ENCODE assay signal across 11 cellular contexts in the genomic region with DNA sequence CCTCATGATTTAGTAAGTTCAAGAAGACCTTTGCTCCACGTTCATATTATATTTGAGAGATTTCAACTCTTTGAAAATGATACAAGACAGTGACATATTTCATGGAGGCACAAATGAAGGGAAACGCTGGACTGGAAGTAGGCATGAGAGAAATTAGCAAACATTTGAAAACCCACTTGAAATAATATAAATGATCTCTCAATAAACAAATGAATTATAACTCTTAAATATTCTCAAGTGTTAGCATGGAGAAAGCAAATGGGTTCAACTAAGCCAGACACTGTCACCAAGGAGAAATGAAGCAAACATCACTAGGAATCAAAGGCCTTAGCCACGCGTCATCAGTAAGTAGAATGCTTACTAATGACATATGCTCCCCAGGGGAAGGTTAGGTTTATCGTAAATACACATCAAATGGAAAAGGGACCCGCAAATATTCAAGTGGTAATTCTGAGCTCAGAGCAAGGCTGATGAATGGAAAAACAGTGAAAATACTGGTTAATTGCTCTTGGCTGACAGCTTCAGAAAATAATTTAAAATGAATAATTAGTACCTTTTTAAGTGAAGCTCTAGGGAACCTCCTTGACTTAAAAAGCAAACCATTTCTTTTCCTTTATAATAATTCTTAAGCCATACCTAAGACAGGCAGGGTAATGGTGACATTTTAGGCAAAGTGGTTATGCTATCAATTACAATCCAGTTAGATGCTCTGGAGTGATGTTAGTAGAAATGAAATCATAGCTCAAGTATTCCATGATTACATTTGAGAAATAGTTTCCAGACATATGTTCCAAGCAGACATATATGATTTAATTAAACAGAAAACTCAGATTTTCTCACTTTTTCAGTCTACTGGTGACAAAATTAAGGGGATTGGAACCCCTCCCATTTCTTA.
DNase-seq lines count a peak whose midpoint lies in the region; ATAC-seq and TF ChIP-seq lines count a peak whose summit lies in the region.
"Had no signal": no experiment of that assay in that cellular context is flagged by ENCODE, and none has a peak within 500 bp of the region (broad histone marks: within the 10 kb centered on the region; RNA-seq: fewer than 3 reads in every experiment).

No MANE protein-coding gene starts in this region.

- no peaks in the 10 kb centered on the region for H3K9me3 ChIP-seq in CD4-positive, alpha-beta memory T cell (ENCODE audit: control insufficient read depth in 1 of 2, low read length in 2 of 2)
- no peaks in the 10 kb centered on the region for H3K9me3 ChIP-seq in CD4-positive, alpha-beta T cell (ENCODE audit: control insufficient read depth, low read length)
- H3K9me3 ChIP-seq: psoas muscle had no signal

- no peak for TF ChIP-seq CTCF in fibroblast of the aortic adventitia (IDR thresholded peaks at IDR 0.05; ENCODE audit: insufficient read depth, low read length)
- no peak for TF ChIP-seq CTCF in CD4-positive, alpha-beta T cell (IDR thresholded peaks at IDR 0.05)

- H3K27ac ChIP-seq in CD4-positive, alpha-beta memory T cell (ENCODE audit: low read depth, low read length) = no peak overlapping the region
- H3K27ac ChIP-seq in CD4-positive, alpha-beta T cell (ENCODE audit: low read depth, low read length) = no peak overlapping the region
- H3K27ac ChIP-seq: psoas muscle had no signal

- intact Hi-C loops in CD4-positive, alpha-beta memory T cell (cut with micrococcal nuclease) = loop anchor here (5.0 kb wide), 2 partner anchors 90 to 545 kb away; no protein-coding TSS in a partner anchor
- intact Hi-C loops in CD4-positive, alpha-beta T cell (cut with DNase I, micrococcal nuclease) = loop anchor here (5.0 to 10.0 kb wide), 2 partner anchors 540 to 547 kb away; no protein-coding TSS in a partner anchor

- no peaks in the 10 kb centered on the region for H3K36me3 Mint-ChIP-seq in activated naive CD8-positive, alpha-beta T cell
- no peaks in the 10 kb centered on the region for H3K36me3 Mint-ChIP-seq in activated naive CD8-positive, alpha-beta T cell treated with anti-CD3 and anti-CD28 coated beads for 36 hours
- no peaks in the 10 kb centered on the region for H3K36me3 Mint-ChIP-seq in CD4-positive, alpha-beta memory T cell
- H3K36me3 Mint-ChIP-seq in CD4-positive, alpha-beta T cell (ENCODE audit: low read depth) = no peaks in the 10 kb centered on the region

- POLR2A ChIA-PET in CD4-positive, alpha-beta memory T cell (lab: Charles Lee; ENCODE audit: partially characterized antibody) = interaction anchor here (1.3 kb wide), 1 partner anchor 237 kb away, joined by 4 read pairs; no protein-coding TSS in a partner anchor
- POLR2A ChIA-PET in CD4-positive, alpha-beta T cell (lab: Charles Lee) = interaction anchor here (0.7 kb wide), 1 partner anchor 131 kb away, joined by 4 read pairs; no protein-coding TSS in a partner anchor

- no peaks in the 10 kb centered on the region for H3K36me3 ChIP-seq in CD4-positive, alpha-beta memory T cell (ENCODE audit: insufficient read depth, low read length)

- H3K4me3 ChIP-seq in fibroblast of the aortic adventitia (ENCODE audit: low read depth, low read length) = no peak overlapping the region
- no peak overlapping the region for H3K4me3 ChIP-seq in CD4-positive, alpha-beta memory T cell (ENCODE audit: low read length in 2 of 2)
- H3K4me3 ChIP-seq: psoas muscle had no signal

- H3K4me3 Mint-ChIP-seq in activated naive CD8-positive, alpha-beta T cell = no peak overlapping the region
- H3K4me3 Mint-ChIP-seq in activated naive CD8-positive, alpha-beta T cell treated with anti-CD3 and anti-CD28 coated beads for 36 hours = no peak overlapping the region
- no peak overlapping the region for H3K4me3 Mint-ChIP-seq in CD4-positive, alpha-beta memory T cell
- H3K4me3 Mint-ChIP-seq in CD4-positive, alpha-beta T cell = no peak overlapping the region

- no peak for DNase-seq in activated naive CD8-positive, alpha-beta T cell treated with anti-CD3 and anti-CD28 coated beads for 36 hours
- DNase-seq in NCI-H82 treated with DMSO at 0.1 percent for 48 hours (lab: John Stamatoyannopoulos, UW; ENCODE audit: unreplicated experiment) (peak; percentile 13), fibroblast of the aortic adventitia (ENCODE audit: low read depth) (peak; percentile 20)
- DNase-seq in activated CD4-positive, alpha-beta T cell treated with anti-CD3 and anti-CD28 coated beads for 48 hours = no peak
- DNase-seq in CD4-positive, alpha-beta memory T cell = no peak
- no peak for DNase-seq in CD4-positive, alpha-beta T cell
- DNase-seq in activated CD4-positive, alpha-beta T cell treated with anti-CD3 and anti-CD28 coated beads, Interleukin-2, amount 50 U/mL, for 4 hours = no peak
- DNase-seq: dermis blood vessel endothelial cell, NCI-H1092, psoas muscle had no signal

- peak overlapping the region; percentile 55 for H3K27ac Mint-ChIP-seq in activated naive CD8-positive, alpha-beta T cell
- no peak overlapping the region for H3K27ac Mint-ChIP-seq in activated naive CD8-positive, alpha-beta T cell treated with anti-CD3 and anti-CD28 coated beads for 36 hours
- no peak overlapping the region for H3K27ac Mint-ChIP-seq in CD4-positive, alpha-beta memory T cell
- H3K27ac Mint-ChIP-seq in CD4-positive, alpha-beta T cell = no peak overlapping the region

- ATAC-seq in CD4-positive, alpha-beta T cell (ENCODE audit: poor library complexity) = no peak
- ATAC-seq: psoas muscle had no signal

- peaks cover 3% of the 10 kb centered on the region for H3K27me3 Mint-ChIP-seq in activated naive CD8-positive, alpha-beta T cell
- peaks cover 20% of the 10 kb centered on the region for H3K27me3 Mint-ChIP-seq in activated naive CD8-positive, alpha-beta T cell treated with anti-CD3 and anti-CD28 coated beads for 36 hours
- H3K27me3 Mint-ChIP-seq in CD4-positive, alpha-beta memory T cell = peaks cover 6 to 9% of the 10 kb centered on the region in 2 donors
- peaks cover 9% of the 10 kb centered on the region for H3K27me3 Mint-ChIP-seq in CD4-positive, alpha-beta T cell

- H3K9me3 Mint-ChIP-seq in activated naive CD8-positive, alpha-beta T cell (ENCODE audit: low read depth) = no peaks in the 10 kb centered on the region
- no peaks in the 10 kb centered on the region for H3K9me3 Mint-ChIP-seq in activated naive CD8-positive, alpha-beta T cell treated with anti-CD3 and anti-CD28 coated beads for 36 hours
- H3K9me3 Mint-ChIP-seq in CD4-positive, alpha-beta memory T cell = no peaks in the 10 kb centered on the region
- no peaks in the 10 kb centered on the region for H3K9me3 Mint-ChIP-seq in CD4-positive, alpha-beta T cell

- no peaks in the 10 kb centered on the region for H3K27me3 ChIP-seq in CD4-positive, alpha-beta memory T cell (ENCODE audit: insufficient read depth, low read length)
- H3K27me3 ChIP-seq in CD4-positive, alpha-beta T cell (ENCODE audit: control insufficient read depth, insufficient read depth, low read length) = no peaks in the 10 kb centered on the region

- CTCF ChIA-PET in CD4-positive, alpha-beta memory T cell (lab: Charles Lee; ENCODE audit: partially characterized antibody) = interaction anchor here (0.8 to 23.7 kb wide), 11 partner anchors 10 to 541 kb away, joined by 3 to 827 read pairs (median 8); a partner anchor contains a TSS
- CTCF ChIA-PET in CD4-positive, alpha-beta T cell (lab: Charles Lee) = interaction anchor here (4.0 to 5.5 kb wide), 2 partner anchors 237 to 241 kb away, joined by 17 to 75 read pairs; no protein-coding TSS in a partner anchor

- H3K4me1 Mint-ChIP-seq in activated naive CD8-positive, alpha-beta T cell (ENCODE audit: low read depth) = peaks cover 9% of the 10 kb centered on the region
- peaks cover 24% of the 10 kb centered on the region for H3K4me1 Mint-ChIP-seq in activated naive CD8-positive, alpha-beta T cell treated with anti-CD3 and anti-CD28 coated beads for 36 hours
- H3K4me1 Mint-ChIP-seq in CD4-positive, alpha-beta memory T cell = peaks cover 4 to 5% (median 5%) of the 10 kb centered on the region in 4 donors
- peaks cover 5% of the 10 kb centered on the region for H3K4me1 Mint-ChIP-seq in CD4-positive, alpha-beta T cell (ENCODE audit: low read depth)

- peaks cover 4% of the 10 kb centered on the region for H3K4me1 ChIP-seq in CD4-positive, alpha-beta memory T cell (ENCODE audit: insufficient read depth, low read length)

Comparison
In these comparisons a context has a peak if more than half of its experiments do, and no peak if none do; other contexts are left out.
1. DNase-seq: peak in NCI-H82 treated with DMSO at 0.1 percent for 48 hours (single experiment) and fibroblast of the aortic adventitia (single experiment); none in activated naive CD8-positive, alpha-beta T cell treated with anti-CD3 and anti-CD28 coated beads for 36 hours (single experiment), activated CD4-positive, alpha-beta T cell treated with anti-CD3 and anti-CD28 coated beads for 48 hours (single experiment), CD4-positive, alpha-beta memory T cell (0 of 5), CD4-positive, alpha-beta T cell (0 of 10) and activated CD4-positive, alpha-beta T cell treated with anti-CD3 and anti-CD28 coated beads, Interleukin-2, amount 50 U/mL, for 4 hours (0 of 2).